8 cellular contexts compared by ENCODE assay signal in the genomic region with DNA sequence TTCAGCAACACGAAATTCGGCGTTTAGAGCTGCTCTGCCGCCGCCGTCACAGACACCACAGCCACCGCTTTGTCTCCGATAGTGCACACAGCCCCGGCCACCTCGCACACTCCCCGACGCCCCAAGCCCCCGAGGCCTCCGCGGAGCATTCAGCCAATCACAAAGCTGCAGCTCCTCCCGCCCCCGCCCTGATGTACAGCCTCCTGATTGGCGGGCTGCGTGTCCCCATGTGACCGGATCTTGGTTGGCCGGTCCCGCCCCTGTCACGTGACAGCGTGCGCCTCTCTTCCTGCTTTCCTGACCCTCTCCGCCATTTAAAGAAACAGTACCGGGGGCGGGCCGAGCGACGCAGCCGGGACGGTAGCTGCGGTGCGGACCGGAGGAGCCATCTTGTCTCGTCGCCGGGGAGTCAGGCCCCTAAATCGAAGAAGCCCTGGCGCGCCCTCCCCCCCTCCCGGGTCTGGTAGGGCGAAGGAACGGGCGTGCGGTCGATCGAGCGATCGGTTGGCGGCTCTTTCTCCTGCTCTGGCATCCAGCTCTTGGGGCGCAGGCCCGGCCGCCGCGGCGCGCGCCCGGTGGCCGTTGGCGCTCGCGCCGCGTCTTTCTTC. TPM values are rescaled to one million over a fixed set of nuclear protein-coding genes. Genes with fewer than 3 reads are reported as not detected.
A peak's percentile ranks its signal among the peaks of the same experiment; 100 is the strongest.
DNase-seq lines count a peak whose midpoint lies in the region; FAIRE-seq and TF ChIP-seq lines count a peak whose summit lies in the region.

A gene (plus strand): TSS at position 342 of the 608 bp plus-strand sequence.

- WGBS in neuronal stem cell (ENCODE audit: extremely low coverage in 2 of 2, insufficient read length in 2 of 2, insufficient replicate concordance in 1 of 2), 2 donors, result no CpG with 5 or more reads among the region's 67 CpGs

- intact Hi-C loops in activated naive CD4-positive, alpha-beta T cell treated with anti-CD3 and anti-CD28 coated beads for 36 hours (cut with micrococcal nuclease), result loop anchor here (1.0 to 5.0 kb wide), 6 partner anchors 20 to 378 kb away; a partner anchor contains a TSS

- no peak within 1 kb of the TSS for H3K14ac ChIP-seq in neuronal stem cell (ENCODE audit: low read length)

- H3K18ac ChIP-seq in neuronal stem cell (ENCODE audit: low read length), result peak within 1 kb of the TSS; percentile 95

- peak within 1 kb of the TSS; percentile 93 for H3K4me3 Mint-ChIP-seq in activated naive CD4-positive, alpha-beta T cell treated with anti-CD3 and anti-CD28 coated beads for 36 hours

- FAIRE-seq in frontal cortex (lab: Jason Lieb, UNC), result peak; percentile 33

- peaks cover 54% of the 10 kb centered on the region for H3K9me3 Mint-ChIP-seq in activated naive CD4-positive, alpha-beta T cell treated with anti-CD3 and anti-CD28 coated beads for 36 hours

- peaks cover 27 to 74% of the 10 kb centered on the region in 2 donors for H3K36me3 ChIP-seq in neuronal stem cell (replicated peaks in 1 of 2; ENCODE audit: control insufficient read depth in 2 of 2, insufficient read depth in 2 of 2, low read length in 2 of 2)

- peaks cover 38 to 83% of the 10 kb centered on the region in 2 donors for H3K9me3 ChIP-seq in neuronal stem cell (replicated peaks in 1 of 2; ENCODE audit: control insufficient read depth in 2 of 2, insufficient read depth in 1 of 2, low read depth in 1 of 2, low read length in 2 of 2)

- peak within 1 kb of the TSS; percentile 89 for H3K27ac Mint-ChIP-seq in activated naive CD4-positive, alpha-beta T cell treated with anti-CD3 and anti-CD28 coated beads for 36 hours

- no peak within 1 kb of the TSS for H4K91ac ChIP-seq in neuronal stem cell (ENCODE audit: low read depth, low read length, poor library complexity)

- H2BK5ac ChIP-seq in neuronal stem cell (ENCODE audit: low read length), result peak within 1 kb of the TSS; percentile 54

- H3K4ac ChIP-seq in neuronal stem cell (ENCODE audit: low read length), result no peak within 1 kb of the TSS

- H3K4me3 ChIP-seq in neuronal stem cell (ENCODE audit: low read length in 2 of 2), result peak within 1 kb of the TSS; percentile 80 to 92

- DNase-seq in GDM1 (lab: John Stamatoyannopoulos, UW), result peak; percentile 95
- DNase-seq in HEK293T (ENCODE audit: extremely low spot score), result peak; percentile 100
- peak; percentile 97 for DNase-seq in MV-4-11 (lab: John Stamatoyannopoulos, UW)
- DNase-seq in SK-MEL-5 (ENCODE audit: low read depth, low spot score), result peak; percentile 98
- peak; percentile 98 for DNase-seq in activated naive CD4-positive, alpha-beta T cell treated with anti-CD3 and anti-CD28 coated beads for 36 hours
- DNase-seq in frontal cortex (ENCODE audit: low spot score in 2 of 2), result peak; percentile 99 to 100
- peak; percentile 95 for DNase-seq in neuronal stem cell (ENCODE audit: low spot score)

- in situ Hi-C loops in SK-MEL-5 (cut with HindIII; ENCODE audit: low pct_unique_long_range_greater_than_20kb, low sequenced_read_pairs), result no loop called here

- peaks cover 76% of the 10 kb centered on the region for H3K36me3 Mint-ChIP-seq in activated naive CD4-positive, alpha-beta T cell treated with anti-CD3 and anti-CD28 coated beads for 36 hours (ENCODE audit: low read depth)

- peaks cover 56% of the 10 kb centered on the region for H3K4me1 Mint-ChIP-seq in activated naive CD4-positive, alpha-beta T cell treated with anti-CD3 and anti-CD28 coated beads for 36 hours (ENCODE audit: low read depth)

- peak within 1 kb of the TSS; percentile 79 for H3K27ac ChIP-seq in neuronal stem cell (replicated peaks; ENCODE audit: low read length)

- CTCF ChIA-PET in HEK293T (lab: Yijun Ruan, JAX), result interaction anchor here (1.7 kb wide), 1 partner anchor 114 kb away, joined by 6 read pairs; no protein-coding TSS in a partner anchor
- CTCF ChIA-PET in activated naive CD4-positive, alpha-beta T cell treated with anti-CD3 and anti-CD28 coated beads for 36 hours (lab: Charles Lee), result interaction anchor here (0.5 to 2.8 kb wide), 10 partner anchors 19 to 347 kb away, joined by 3 to 13 read pairs (median 4); no protein-coding TSS in a partner anchor

- H2BK120ac ChIP-seq in neuronal stem cell (ENCODE audit: low read depth, low read length), result no peak within 1 kb of the TSS

- peak within 1 kb of the TSS; percentile 84 for H2AK5ac ChIP-seq in neuronal stem cell (ENCODE audit: low read depth, low read length)

- peak within 1 kb of the TSS; percentile 78 for H3K9ac ChIP-seq in neuronal stem cell (ENCODE audit: low read depth, low read length, poor library complexity)

- peak within 1 kb of the TSS; percentile 88 for H2BK15ac ChIP-seq in neuronal stem cell (ENCODE audit: low read length)

- no peak within 1 kb of the TSS for H2BK12ac ChIP-seq in neuronal stem cell (ENCODE audit: low read length)

- H3K27me3 ChIP-seq in neuronal stem cell (ENCODE audit: control insufficient read depth in 3 of 3, insufficient read depth in 3 of 3, low read depth in 1 of 3, low read length in 3 of 3), result no peaks in the 10 kb centered on the region

- peak within 1 kb of the TSS; percentile 78 for H3K4me2 ChIP-seq in neuronal stem cell (ENCODE audit: insufficient read depth, low read length, poor library complexity, severe bottlenecking)

- H3K79me1 ChIP-seq in neuronal stem cell (ENCODE audit: low read depth, low read length), result peaks cover 4% of the 10 kb centered on the region

- no peak for TF ChIP-seq CTCF in subcutaneous adipose tissue (IDR thresholded peaks at IDR 0.05; ENCODE audit: low read depth)

- POLR2A ChIA-PET in HEK293T (lab: Yijun Ruan, JAX), result interaction anchor here (0.9 to 3.4 kb wide), 27 partner anchors 10 to 377 kb away, joined by 3 to 47 read pairs (median 4); a partner anchor contains a TSS

- no peaks in the 10 kb centered on the region for H3K27me3 Mint-ChIP-seq in activated naive CD4-positive, alpha-beta T cell treated with anti-CD3 and anti-CD28 coated beads for 36 hours (ENCODE audit: low read depth)

- H2AFZ ChIP-seq in neuronal stem cell (ENCODE audit: low read length), result peak within 1 kb of the TSS; percentile 92

- no peak within 1 kb of the TSS for H4K8ac ChIP-seq in neuronal stem cell (ENCODE audit: low read depth, low read length)

- peaks cover 3 to 4% of the 10 kb centered on the region in 2 donors for H3K4me1 ChIP-seq in neuronal stem cell (ENCODE audit: control insufficient read depth in 2 of 2, insufficient read depth in 1 of 2, low read depth in 1 of 2, low read length in 2 of 2)

- peak within 1 kb of the TSS; percentile 82 for H3K23ac ChIP-seq in neuronal stem cell (ENCODE audit: low read depth, low read length, poor library complexity)

TF ChIP-seq in HEK293T, 16 proteins besides CTCF, POLR2A, EP300 and RAD21:
- TF ChIP-seq ZNF384 (IDR thresholded peaks at IDR 0.05) (no peak), FOXA1 (IDR thresholded peaks at IDR 0.05) (no peak), FOXK2 (IDR thresholded peaks at IDR 0.05) (no peak), ARNT (IDR thresholded peaks at IDR 0.05) (no peak), LEF1 (IDR thresholded peaks at IDR 0.05; ENCODE audit: borderline replicate concordance) (no peak), NFRKB (IDR thresholded peaks at IDR 0.05) (no peak), HDGF (IDR thresholded peaks at IDR 0.05; ENCODE audit: borderline replicate concordance) (no peak), L3MBTL2 (conservative IDR thresholded peaks at IDR 0.05) (peak; percentile 97), SUZ12 (IDR thresholded peaks at IDR 0.05) (no peak), BHLHE40 (IDR thresholded peaks at IDR 0.05; ENCODE audit: borderline replicate concordance) (no peak), ELF4 (IDR thresholded peaks at IDR 0.05) (peak; percentile 91), SP1 (IDR thresholded peaks at IDR 0.05) (no peak), CTBP1 (IDR thresholded peaks at IDR 0.05; ENCODE audit: borderline replicate concordance) (no peak), TARDBP (IDR thresholded peaks at IDR 0.05) (no peak), FOXM1 (IDR thresholded peaks at IDR 0.05; ENCODE audit: borderline replicate concordance) (no peak; the same call in 1 of the 2 replicates)
- TF ChIP-seq, protein P1, sequence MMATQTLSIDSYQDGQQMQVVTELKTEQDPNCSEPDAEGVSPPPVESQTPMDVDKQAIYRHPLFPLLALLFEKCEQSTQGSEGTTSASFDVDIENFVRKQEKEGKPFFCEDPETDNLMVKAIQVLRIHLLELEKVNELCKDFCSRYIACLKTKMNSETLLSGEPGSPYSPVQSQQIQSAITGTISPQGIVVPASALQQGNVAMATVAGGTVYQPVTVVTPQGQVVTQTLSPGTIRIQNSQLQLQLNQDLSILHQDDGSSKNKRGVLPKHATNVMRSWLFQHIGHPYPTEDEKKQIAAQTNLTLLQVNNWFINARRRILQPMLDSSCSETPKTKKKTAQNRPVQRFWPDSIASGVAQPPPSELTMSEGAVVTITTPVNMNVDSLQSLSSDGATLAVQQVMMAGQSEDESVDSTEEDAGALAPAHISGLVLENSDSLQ (IDR thresholded peaks at IDR 0.05), result peak; percentile 94

RNA-seq across cellular contexts. Expression of the gene that starts here (rescaled TPM):
- 37.1 and 44.2 TPM in 2 replicates for total RNA-seq in SK-MEL-5 (2014; rRNA removed; shearing (Covaris generic))
- 34.5 and 52.0 TPM in 2 replicates for polyA plus RNA-seq in SK-MEL-5 (2015; cell fraction: cytosol; rRNA removed)
- polyA plus RNA-seq in SK-MEL-5 (2015; cell fraction: nucleus; rRNA removed), result 334 and 419 TPM in 2 replicates
- total RNA-seq in activated naive CD4-positive, alpha-beta T cell treated with anti-CD3 and anti-CD28 coated beads for 36 hours, result 10 to 100 TPM; 42.3 to 44.0 TPM
- total RNA-seq in frontal cortex, result 55.8 TPM
- polyA plus RNA-seq in neuronal stem cell (2013, experiment 1 of 2), result 113 TPM
- 113 TPM for polyA plus RNA-seq in neuronal stem cell (2013, experiment 2 of 2)
- 10 to 100 TPM; 57.9 to 78.8 (median 71.1) TPM for total RNA-seq in subcutaneous adipose tissue

Comparison
In these comparisons a context has a peak if more than half of its experiments do, and no peak if none do; other contexts are left out.
1. Peak in every context shown above with its lines: DNase-seq, H3K4me3 ChIP-seq and H3K27ac ChIP-seq.